Comparison of ENCODE assay signal across 24 cellular contexts in the genomic region with DNA sequence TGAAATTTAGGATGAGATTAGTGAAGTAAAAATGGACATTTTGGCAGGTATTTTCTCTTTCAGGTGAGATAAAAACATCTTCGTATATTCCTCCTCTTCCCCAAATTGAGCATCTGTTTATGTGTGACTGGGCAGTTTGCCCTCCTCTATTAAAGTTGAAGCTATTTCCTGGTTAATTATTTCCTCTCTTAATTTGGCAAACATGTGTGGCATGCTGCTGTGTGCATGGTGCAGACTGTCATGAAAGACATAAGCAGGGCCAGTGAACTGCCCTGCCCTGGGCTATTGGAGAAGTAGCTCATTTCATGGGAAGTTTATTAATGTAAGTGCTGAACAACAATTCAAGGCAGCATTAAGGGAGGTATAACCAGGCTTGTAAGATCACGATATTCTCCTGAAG. TPM values are rescaled to one million over a fixed set of nuclear protein-coding genes. Genes with fewer than 3 reads are reported as not detected.
"Had no signal": no experiment of that assay in that cellular context is flagged by ENCODE, and none has a peak within 500 bp of the region (broad histone marks: within the 10 kb centered on the region; RNA-seq: fewer than 3 reads in every experiment).

No MANE protein-coding gene starts in this region.

- H3K27ac ChIP-seq: colonic mucosa, esophagus muscularis mucosa, hepatocyte, left lung, skin epidermis, transverse colon had no signal

- H3K4me3 ChIP-seq: colonic mucosa, esophagus muscularis mucosa, hepatocyte, left lung, skin epidermis, transverse colon had no signal

- DNase-seq: activated CD4-positive, alpha-beta T cell treated with anti-CD3 and anti-CD28 coated beads, Interleukin-2, amount 50 U/mL, for 1 hour; activated CD8-positive, alpha-beta memory T cell treated with anti-CD3 and anti-CD28 coated beads for 24 hours; activated naive CD8-positive, alpha-beta T cell treated with anti-CD3 and anti-CD28 coated beads for 36 hours; amygdala; central memory CD4-positive, alpha-beta T cell; colonic mucosa; islet precursor cell; left lung; naive thymus-derived CD8-positive, alpha-beta T cell; nucleus accumbens; right cardiac atrium; stimulated activated CD4-positive, alpha-beta T cell treated with anti-CD3 and anti-CD28 coated beads, Interleukin-4, amount 100 ng/mL, for 24 hours; stimulated activated naive CD4-positive, alpha-beta T cell; substantia nigra; T-helper 9 cell; transverse colon had no signal

- H3K36me3 ChIP-seq: colonic mucosa, esophagus muscularis mucosa, left lung, transverse colon had no signal

- H3K27me3 ChIP-seq: colonic mucosa, hepatocyte, left lung, transverse colon had no signal

- ATAC-seq: activated CD4-positive, CD25-positive, alpha-beta regulatory T cell treated with anti-CD3 and anti-CD28 coated beads, Interleukin-2, amount 50 U/mL, for 24 hours; left lung; naive thymus-derived CD8-positive, alpha-beta T cell; right cardiac atrium had no signal

- H3K4me1 ChIP-seq: colonic mucosa, esophagus muscularis mucosa, left lung, transverse colon had no signal

- H3K9me3 ChIP-seq: colonic mucosa, esophagus muscularis mucosa, left lung, transverse colon had no signal

RNA-seq across cellular contexts. Expression of gene EVX1, which starts 52.6 kb away (rescaled TPM):
- total RNA-seq: activated naive CD8-positive, alpha-beta T cell treated with anti-CD3 and anti-CD28 coated beads for 36 hours; activated T-helper 1 cell treated with anti-CD3 and anti-CD28 coated beads, Interleukin-12 subunit alpha, Interleukin-12 subunit beta, Interleukin-2, Interleukin-4 antibody, amounts not matched to agents 30 ng/mL and 10 ng/mL and 1 ng/mL, durations not matched to agents 14 hours and 24 hours and 36 hours; esophagus muscularis mucosa; glomerular endothelial cell; left lung; mononuclear cell; naive thymus-derived CD8-positive, alpha-beta T cell; posterior vena cava; right cardiac atrium had no signal
- polyA plus RNA-seq: naive thymus-derived CD8-positive, alpha-beta T cell had no signal
